Comparison of ENCODE assay signal across 8 cellular contexts in the genomic region with DNA sequence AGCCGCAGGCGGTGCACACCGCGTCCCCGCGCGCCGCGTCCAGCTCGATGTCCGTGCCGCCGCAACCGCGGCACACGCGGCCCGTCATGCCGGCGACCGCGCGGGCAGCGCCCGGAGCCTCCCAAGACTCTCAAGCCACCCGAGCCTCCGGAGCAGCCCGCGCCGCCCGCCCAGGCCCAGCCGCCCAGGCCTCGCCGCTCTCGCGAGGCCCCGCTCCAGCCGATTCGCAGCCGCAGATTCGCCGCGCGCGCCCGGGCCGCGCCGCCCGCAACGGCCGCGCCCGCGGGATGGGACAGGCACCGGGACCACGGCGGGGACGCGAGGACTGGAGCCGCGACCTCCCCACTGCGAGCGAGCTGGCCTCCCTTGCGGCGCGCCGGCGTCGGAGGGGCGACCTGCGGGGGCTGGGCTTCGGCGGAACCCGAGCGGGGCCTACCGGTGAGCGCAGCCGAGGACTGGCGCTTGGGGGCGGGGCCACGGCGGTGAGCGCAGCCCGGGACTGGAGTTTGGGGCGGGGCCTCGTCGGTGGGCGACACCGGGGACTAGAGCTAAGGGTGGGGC. TPM values are rescaled to one million over a fixed set of nuclear protein-coding genes. Genes with fewer than 3 reads are reported as not detected.
A peak's percentile ranks its signal among the peaks of the same experiment; 100 is the strongest.
DNase-seq lines count a peak whose midpoint lies in the region; ATAC-seq and TF ChIP-seq lines count a peak whose summit lies in the region.

A gene with protein sequence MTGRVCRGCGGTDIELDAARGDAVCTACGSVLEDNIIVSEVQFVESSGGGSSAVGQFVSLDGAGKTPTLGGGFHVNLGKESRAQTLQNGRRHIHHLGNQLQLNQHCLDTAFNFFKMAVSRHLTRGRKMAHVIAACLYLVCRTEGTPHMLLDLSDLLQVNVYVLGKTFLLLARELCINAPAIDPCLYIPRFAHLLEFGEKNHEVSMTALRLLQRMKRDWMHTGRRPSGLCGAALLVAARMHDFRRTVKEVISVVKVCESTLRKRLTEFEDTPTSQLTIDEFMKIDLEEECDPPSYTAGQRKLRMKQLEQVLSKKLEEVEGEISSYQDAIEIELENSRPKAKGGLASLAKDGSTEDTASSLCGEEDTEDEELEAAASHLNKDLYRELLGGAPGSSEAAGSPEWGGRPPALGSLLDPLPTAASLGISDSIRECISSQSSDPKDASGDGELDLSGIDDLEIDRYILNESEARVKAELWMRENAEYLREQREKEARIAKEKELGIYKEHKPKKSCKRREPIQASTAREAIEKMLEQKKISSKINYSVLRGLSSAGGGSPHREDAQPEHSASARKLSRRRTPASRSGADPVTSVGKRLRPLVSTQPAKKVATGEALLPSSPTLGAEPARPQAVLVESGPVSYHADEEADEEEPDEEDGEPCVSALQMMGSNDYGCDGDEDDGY (minus strand): TSS at position 460 of the 561 bp plus-strand sequence. CDS start 372 bp downstream, at position 88.

- H3K27ac ChIP-seq in CD4-positive, alpha-beta memory T cell (ENCODE audit: low read depth, low read length) = peak within 1 kb of the TSS; percentile 63
- peak within 1 kb of the TSS; percentile 51 for H3K27ac ChIP-seq in OCI-LY1 (ENCODE audit: low read depth, low read length, poor library complexity, severe bottlenecking)

- H3K9ac ChIP-seq in OCI-LY1 (ENCODE audit: low read length) = peak within 1 kb of the TSS; percentile 63

- peaks cover 0 to 3% (median 0%) of the 10 kb centered on the region in 8 donors for H3K9me3 Mint-ChIP-seq in CD4-positive, alpha-beta memory T cell

- H3K4me3 Mint-ChIP-seq in CD4-positive, alpha-beta memory T cell = peak within 1 kb of the TSS; percentile 88 to 95 (median 90)

- intact Hi-C loops in CD4-positive, alpha-beta memory T cell (cut with micrococcal nuclease) = loop anchor here (1.0 to 5.0 kb wide), 9 partner anchors 14 to 279 kb away; a partner anchor contains a TSS

- H3K4me3 ChIP-seq in CD4-positive, alpha-beta memory T cell (ENCODE audit: low read length in 2 of 2) = peak within 1 kb of the TSS; percentile 65 to 80
- peak within 1 kb of the TSS; percentile 64 for H3K4me3 ChIP-seq in OCI-LY1 (ENCODE audit: low read depth, low read length, poor library complexity, severe bottlenecking)
- H3K4me3 ChIP-seq in mononuclear cell (ENCODE audit: low read length) = peak within 1 kb of the TSS; percentile 69

- H3K27me3 Mint-ChIP-seq in CD4-positive, alpha-beta memory T cell = no peaks in the 10 kb centered on the region

- peak; percentile 97 to 99 (median 98) for DNase-seq in CD4-positive, alpha-beta memory T cell
- DNase-seq in activated T-cell treated with anti-CD3 and anti-CD28 coated beads for 1 hour (ENCODE audit: low read depth) (peak; percentile 94), epidermal melanocyte (ENCODE audit: insufficient read length, low spot score) (peak; percentile 81)
- DNase-seq in stimulated activated CD8-positive, alpha-beta memory T cell treated with anti-CD3 and anti-CD28 coated beads, Interleukin-4, amount 100 ng/mL, for 1 hour (ENCODE audit: low read depth in 2 of 2, low spot score in 1 of 2) = peak; percentile 88 to 92

- H3K36me3 Mint-ChIP-seq in CD4-positive, alpha-beta memory T cell = peaks cover 0 to 3% of the 10 kb centered on the region in 2 donors

- H3K27ac Mint-ChIP-seq in CD4-positive, alpha-beta memory T cell = peak within 1 kb of the TSS; percentile 80 to 98 (median 95)

- TF ChIP-seq CTCF in OCI-LY1 (IDR thresholded peaks at IDR 0.05; ENCODE audit: low read length) = no peak

- no peaks in the 10 kb centered on the region for H3F3A ChIP-seq in OCI-LY1 (ENCODE audit: insufficient read depth, low read length)

- POLR2A ChIA-PET in CD4-positive, alpha-beta memory T cell (lab: Charles Lee; ENCODE audit: partially characterized antibody) = interaction anchor here (0.6 to 3.8 kb wide), 28 partner anchors 9 to 548 kb away, joined by 3 to 136 read pairs (median 4); a partner anchor contains a TSS

- no peaks in the 10 kb centered on the region for H4K20me1 ChIP-seq in OCI-LY1 (ENCODE audit: insufficient read depth, low read length)

- ATAC-seq in GM19452 (IDR thresholded peaks at IDR 0.05; ENCODE audit: unreplicated experiment) (peak; percentile 83), HG03571 (IDR thresholded peaks at IDR 0.05; ENCODE audit: unreplicated experiment) (peak; percentile 78)

- peaks cover 20% of the 10 kb centered on the region for H3K4me1 ChIP-seq in CD4-positive, alpha-beta memory T cell (ENCODE audit: insufficient read depth, low read length)
- H3K4me1 ChIP-seq in OCI-LY1 (ENCODE audit: insufficient read depth, low read length, severe bottlenecking) = peaks cover 16% of the 10 kb centered on the region
- H3K4me1 ChIP-seq in mononuclear cell (ENCODE audit: insufficient read depth, low read length) = peaks cover 39% of the 10 kb centered on the region

- no peaks in the 10 kb centered on the region for H3K9me2 ChIP-seq in OCI-LY1 (ENCODE audit: low read depth, low read length)

- H2AFZ ChIP-seq in OCI-LY1 (ENCODE audit: low read length) = no peak within 1 kb of the TSS

- peaks cover 22 to 45% (median 30%) of the 10 kb centered on the region in 4 donors for H3K4me1 Mint-ChIP-seq in CD4-positive, alpha-beta memory T cell

- no peaks in the 10 kb centered on the region for H3K9me3 ChIP-seq in CD4-positive, alpha-beta memory T cell (ENCODE audit: control insufficient read depth in 1 of 2, low read length in 2 of 2)
- H3K9me3 ChIP-seq in OCI-LY1 (ENCODE audit: low read length) = peaks cover 5% of the 10 kb centered on the region; the same call in 1 of the 2 replicates
- no peaks in the 10 kb centered on the region for H3K9me3 ChIP-seq in mononuclear cell (ENCODE audit: low read depth, low read length)

- CTCF ChIA-PET in CD4-positive, alpha-beta memory T cell (lab: Charles Lee; ENCODE audit: partially characterized antibody) = interaction anchor here (0.8 to 1.5 kb wide), 6 partner anchors 10 to 52 kb away, joined by 3 to 11 read pairs (median 3); a partner anchor contains a TSS

- H3K79me2 ChIP-seq in OCI-LY1 (ENCODE audit: insufficient read depth, low read length) = no peaks in the 10 kb centered on the region

- no peaks in the 10 kb centered on the region for H3K36me3 ChIP-seq in CD4-positive, alpha-beta memory T cell (ENCODE audit: insufficient read depth, low read length)
- no peaks in the 10 kb centered on the region; the same call in 1 of the 2 replicates for H3K36me3 ChIP-seq in OCI-LY1 (ENCODE audit: insufficient read depth, low read length)

- no peaks in the 10 kb centered on the region for H3K27me3 ChIP-seq in CD4-positive, alpha-beta memory T cell (ENCODE audit: insufficient read depth, low read length)
- peaks cover 14% of the 10 kb centered on the region; the same call in 1 of the 2 replicates for H3K27me3 ChIP-seq in OCI-LY1 (ENCODE audit: insufficient read depth, low read length)
- H3K27me3 ChIP-seq in mononuclear cell (ENCODE audit: insufficient read depth, low read length) = no peaks in the 10 kb centered on the region

- peak within 1 kb of the TSS; percentile 73 for H3K4me2 ChIP-seq in OCI-LY1 (ENCODE audit: low read length)

RNA-seq across cellular contexts. Expression of the gene that starts here (rescaled TPM):
- total RNA-seq in CD4-positive, alpha-beta memory T cell = 10 to 100 TPM; 49.7 to 56.0 TPM
- 10 to 100 TPM in 1 of 2 donors, 1 to 10 TPM in 1; 3.0 to 10.2 TPM for polyA plus RNA-seq in CD4-positive, alpha-beta memory T cell
- total RNA-seq in mononuclear cell = 39.7 TPM

Comparison
In these comparisons a context has a peak if more than half of its experiments do, and no peak if none do; other contexts are left out.
1. Peak in every context shown above with its lines: DNase-seq, ATAC-seq, H3K4me3 ChIP-seq and H3K27ac ChIP-seq.